18 cellular contexts compared by ENCODE assay signal in the genomic region with DNA sequence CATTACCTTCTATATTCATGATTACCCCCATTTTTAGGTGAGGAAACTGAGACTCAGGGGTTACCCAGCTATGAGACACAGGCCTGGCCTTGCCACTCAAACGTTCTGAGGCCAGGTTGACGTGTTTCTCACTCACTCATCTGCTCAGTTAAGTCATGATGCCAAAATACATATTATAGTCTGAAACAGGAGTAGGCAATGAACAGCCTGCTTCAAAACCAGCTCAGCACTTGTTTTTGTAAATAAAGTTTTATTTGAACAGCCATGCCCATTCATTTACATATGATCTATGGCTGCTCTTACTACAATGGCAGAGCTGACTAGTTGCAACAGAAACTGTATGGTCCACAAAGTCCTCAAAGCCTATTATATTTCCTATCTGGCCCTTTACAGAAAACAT.
DNase-seq lines count a peak whose midpoint lies in the region; ATAC-seq and TF ChIP-seq lines count a peak whose summit lies in the region.
"Had no signal": no experiment of that assay in that cellular context is flagged by ENCODE, and none has a peak within 500 bp of the region (broad histone marks: within the 10 kb centered on the region; RNA-seq: fewer than 3 reads in every experiment).

No MANE protein-coding gene starts in this region.

- H3K27me3 ChIP-seq in left ventricle myocardium inferior (ENCODE audit: low read depth) = no peaks in the 10 kb centered on the region
- H3K27me3 ChIP-seq in breast epithelium = no peaks in the 10 kb centered on the region
- H3K27me3 ChIP-seq in stomach = peaks cover 0 to 5% (median 0%) of the 10 kb centered on the region in 3 donors
- peaks cover 0 to 14% of the 10 kb centered on the region in 2 donors for H3K27me3 ChIP-seq in left lung
- H3K27me3 ChIP-seq: ovary, suprapubic skin had no signal

- no peaks in the 10 kb centered on the region for H3K9me3 ChIP-seq in left ventricle myocardium inferior (replicated peaks)
- no peaks in the 10 kb centered on the region for H3K9me3 ChIP-seq in breast epithelium
- H3K9me3 ChIP-seq in stomach = no peaks in the 10 kb centered on the region
- no peaks in the 10 kb centered on the region for H3K9me3 ChIP-seq in left lung
- H3K9me3 ChIP-seq: ovary, suprapubic skin had no signal

- ATAC-seq in Right ventricle myocardium superior (ENCODE audit: poor library complexity) = no peak
- no peak for ATAC-seq in left lung
- no peak for ATAC-seq in GM19397 (IDR thresholded peaks at IDR 0.05; ENCODE audit: unreplicated experiment)
- ATAC-seq: natural killer cell treated with Interleukin-12 subunit alpha and Interleukin-12 subunit beta and Interleukin-15 and Interleukin-18, amount 100 ng/mL, for 72 hours; Right ventricle myocardium inferior had no signal

- intact Hi-C loops in left ventricle myocardium inferior (cut with micrococcal nuclease) (no loop called here), Right ventricle myocardium superior (cut with DNase I) (no loop called here), breast epithelium (cut with DNase I; ENCODE audit: low total_unique reads) (no loop called here), stomach (cut with DNase I; ENCODE audit: low total_unique reads) (no loop called here), left lung (cut with DNase I) (no loop called here)

- H3K4me3 ChIP-seq in left ventricle myocardium inferior = no peak overlapping the region
- H3K4me3 ChIP-seq in breast epithelium = no peak overlapping the region
- no peak overlapping the region for H3K4me3 ChIP-seq in stomach
- H3K4me3 ChIP-seq in left lung = no peak overlapping the region
- H3K4me3 ChIP-seq: ovary, suprapubic skin had no signal

- peak overlapping the region; percentile 78 for H3K27ac ChIP-seq in left ventricle myocardium inferior (replicated peaks)
- peak overlapping the region; percentile 23 to 64 for H3K27ac ChIP-seq in breast epithelium
- peak overlapping the region in 3 of 5 donors; percentile 28 to 60 (median 45) for H3K27ac ChIP-seq in stomach
- H3K27ac ChIP-seq in left lung = no peak overlapping the region
- H3K27ac ChIP-seq: ovary, suprapubic skin had no signal

- no peak for TF ChIP-seq POLR2A in breast epithelium (IDR thresholded peaks at IDR 0.05)
- TF ChIP-seq POLR2A in stomach (IDR thresholded peaks at IDR 0.05) = no peak

- TF ChIP-seq CTCF in left ventricle myocardium inferior (IDR thresholded peaks at IDR 0.05; ENCODE audit: borderline replicate concordance) (no peak), breast epithelium (IDR thresholded peaks at IDR 0.05) (no peak), stomach (IDR thresholded peaks at IDR 0.05) (no peak), left lung (IDR thresholded peaks at IDR 0.05) (no peak)

- TF ChIP-seq EP300 in stomach (IDR thresholded peaks at IDR 0.05) = no peak

- 48 to 67% (median 57%) methylated on average over 2 of the region's 2 CpGs for WGBS in stomach, 5 donors

- H3K36me3 ChIP-seq in left ventricle myocardium inferior (no peaks in the 10 kb centered on the region), breast epithelium (no peaks in the 10 kb centered on the region), stomach (no peaks in the 10 kb centered on the region), left lung (no peaks in the 10 kb centered on the region)
- H3K36me3 ChIP-seq: ovary, suprapubic skin had no signal

- DNase-seq in left ventricle myocardium inferior (no peak), Right ventricle myocardium superior (no peak), NCI-H774 (lab: John Stamatoyannopoulos, UW) (peak; percentile 15), breast epithelium (ENCODE audit: low spot score in 2 of 2) (no peak), stomach (no peak), left lung (no peak), NCI-H1930 (lab: John Stamatoyannopoulos, UW) (no peak)
- DNase-seq: activated B cell treated with CpG ODN at 0.5 μM for 24 hours; activated CD4-positive, alpha-beta memory T cell treated with anti-CD3 and anti-CD28 coated beads for 36 hours; activated gamma-delta T cell; amniotic stem cell; caudate nucleus; NCI-H510A; ovary had no signal

- H3K4me1 ChIP-seq in left ventricle myocardium inferior = peaks cover 37% of the 10 kb centered on the region
- peaks cover 0 to 2% of the 10 kb centered on the region in 2 donors for H3K4me1 ChIP-seq in breast epithelium
- peaks cover 9 to 32% (median 12%) of the 10 kb centered on the region in 4 donors for H3K4me1 ChIP-seq in stomach
- H3K4me1 ChIP-seq in left lung = peaks cover 0 to 6% of the 10 kb centered on the region in 2 donors

Comparison
In these comparisons a context has a peak if more than half of its experiments do, and no peak if none do; other contexts are left out.
1. H3K27ac ChIP-seq: peak in left ventricle myocardium inferior (single experiment), breast epithelium (2 of 2) and stomach (3 of 5); none in left lung (0 of 2).